In the genomic region with DNA sequence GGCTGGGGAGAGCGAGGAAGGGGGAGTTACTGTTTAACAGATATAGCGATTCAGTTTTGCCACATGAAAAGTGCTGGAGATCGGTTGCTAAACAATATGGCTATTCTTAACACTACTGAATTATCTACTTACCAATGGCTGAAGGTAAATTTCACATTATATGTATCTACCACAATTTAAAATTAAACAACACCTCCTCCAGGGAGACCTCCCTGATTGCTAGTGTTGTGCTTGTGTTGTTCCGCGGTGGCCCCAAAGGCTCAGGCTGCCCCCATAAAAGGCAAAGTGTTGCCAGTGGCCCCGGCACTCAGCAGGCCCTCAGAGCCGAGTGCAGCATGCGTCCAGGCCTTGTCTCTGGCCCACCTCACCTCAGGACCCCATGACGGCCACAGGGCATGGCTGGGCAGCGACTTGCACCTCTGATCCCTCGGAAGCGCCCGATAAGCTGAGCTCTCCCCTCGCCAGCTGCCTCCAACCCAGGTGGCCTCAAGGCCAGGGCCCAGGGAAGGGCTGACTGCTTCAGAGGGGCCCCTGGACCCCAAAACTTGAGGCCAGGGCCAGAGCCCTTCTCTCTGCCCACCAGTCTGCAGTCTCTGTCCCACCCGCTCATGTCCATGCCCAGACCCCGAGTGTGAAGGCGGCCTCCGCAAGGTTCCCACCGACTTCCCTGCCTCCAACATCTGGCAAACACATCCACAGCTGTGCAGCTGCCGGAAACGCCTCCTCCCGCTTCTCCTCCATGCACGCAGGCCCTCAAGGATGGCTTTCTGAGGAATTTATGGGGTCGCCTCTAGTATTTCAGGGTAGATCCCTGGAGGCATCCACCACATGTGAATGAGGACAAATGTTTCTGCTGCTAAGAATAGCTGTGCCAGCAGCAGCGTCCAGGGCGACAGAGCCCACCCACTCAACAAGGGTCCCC, we compare ENCODE assay signal across 9 cellular contexts. TPM values are rescaled to one million over a fixed set of nuclear protein-coding genes. Genes with fewer than 3 reads are reported as not detected.
DNase-seq lines count a peak whose midpoint lies in the region; ATAC-seq and TF ChIP-seq lines count a peak whose summit lies in the region.
"Had no signal": no experiment of that assay in that cellular context is flagged by ENCODE, and none has a peak within 500 bp of the region (broad histone marks: within the 10 kb centered on the region; RNA-seq: fewer than 3 reads in every experiment).

No MANE protein-coding gene starts in this region.

- ATAC-seq in RWPE2 (ENCODE audit: low read depth) (no peak), upper lobe of right lung (no peak), HG03342 (IDR thresholded peaks at IDR 0.05; ENCODE audit: unreplicated experiment) (no peak)
- no peak for ATAC-seq in effector memory CD8-positive, alpha-beta T cell (replicated peaks)
- ATAC-seq: natural killer cell treated with Interleukin-12 subunit alpha and Interleukin-12 subunit beta and Interleukin-15 and Interleukin-18, amount 100 ng/mL, for 72 hours had no signal

- H3K4me3 ChIP-seq in RWPE2 (ENCODE audit: severe bottlenecking) (no peak overlapping the region), esophagus muscularis mucosa (no peak overlapping the region), upper lobe of right lung (no peak overlapping the region)

- no peak overlapping the region for H3K4me3 Mint-ChIP-seq in effector memory CD8-positive, alpha-beta T cell
- H3K4me3 Mint-ChIP-seq: natural killer cell treated with Interleukin-12 subunit alpha and Interleukin-12 subunit beta and Interleukin-15 and Interleukin-18, amount 100 ng/mL, for 72 hours had no signal

- DNase-seq in RWPE2 (ENCODE audit: low spot score), result no peak
- no peak for DNase-seq in esophagus muscularis mucosa (ENCODE audit: extremely low spot score)
- DNase-seq in myocyte (ENCODE audit: low read depth), result peak; percentile 73
- no peak for DNase-seq in upper lobe of right lung
- no peak for DNase-seq in effector memory CD8-positive, alpha-beta T cell
- DNase-seq in globus pallidus (ENCODE audit: low spot score), result no peak
- DNase-seq: effector CD8-positive, alpha-beta T cell had no signal

- intact Hi-C loops in esophagus muscularis mucosa (cut with DNase I) (loop anchor here (10.0 kb wide), 1 partner anchor 47 kb away; no protein-coding TSS in a partner anchor), upper lobe of right lung (cut with DNase I) (no loop called here)

- no peaks in the 10 kb centered on the region for H3K9me3 ChIP-seq in RWPE2 (ENCODE audit: severe bottlenecking)
- H3K9me3 ChIP-seq in esophagus muscularis mucosa, result no peaks in the 10 kb centered on the region
- no peaks in the 10 kb centered on the region for H3K9me3 ChIP-seq in upper lobe of right lung

- H3K27ac ChIP-seq in RWPE2 (ENCODE audit: poor library complexity, severe bottlenecking) (peak overlapping the region; percentile 97), esophagus muscularis mucosa (replicated peaks in 1 of 4) (peak overlapping the region; percentile 79 to 98 (median 84)), upper lobe of right lung (peak overlapping the region; percentile 74)

- TF ChIP-seq EP300 in esophagus muscularis mucosa (IDR thresholded peaks at IDR 0.05), result no peak

- peak overlapping the region in 1 of 2 donors; percentile 79 for H3K27ac Mint-ChIP-seq in effector memory CD8-positive, alpha-beta T cell
- H3K27ac Mint-ChIP-seq: natural killer cell treated with Interleukin-12 subunit alpha and Interleukin-12 subunit beta and Interleukin-15 and Interleukin-18, amount 100 ng/mL, for 72 hours had no signal

- WGBS in esophagus muscularis mucosa, result 74% methylated on average over 12 of the region's 26 CpGs

- H3K36me3 Mint-ChIP-seq in effector memory CD8-positive, alpha-beta T cell (ENCODE audit: insufficient read depth), result no peaks in the 10 kb centered on the region
- H3K36me3 Mint-ChIP-seq: natural killer cell treated with Interleukin-12 subunit alpha and Interleukin-12 subunit beta and Interleukin-15 and Interleukin-18, amount 100 ng/mL, for 72 hours had no signal

- no peaks in the 10 kb centered on the region for H3K27me3 Mint-ChIP-seq in effector memory CD8-positive, alpha-beta T cell
- H3K27me3 Mint-ChIP-seq: natural killer cell treated with Interleukin-12 subunit alpha and Interleukin-12 subunit beta and Interleukin-15 and Interleukin-18, amount 100 ng/mL, for 72 hours had no signal

- peaks cover 19% of the 10 kb centered on the region for H3K36me3 ChIP-seq in RWPE2 (ENCODE audit: low read depth)
- peaks cover 0 to 5% (median 0%) of the 10 kb centered on the region in 4 donors for H3K36me3 ChIP-seq in esophagus muscularis mucosa
- no peaks in the 10 kb centered on the region for H3K36me3 ChIP-seq in upper lobe of right lung

- no peaks in the 10 kb centered on the region for H3K27me3 ChIP-seq in RWPE2 (ENCODE audit: insufficient read depth, poor library complexity, severe bottlenecking)
- no peaks in the 10 kb centered on the region for H3K27me3 ChIP-seq in esophagus muscularis mucosa
- no peaks in the 10 kb centered on the region for H3K27me3 ChIP-seq in upper lobe of right lung

- H3K4me1 ChIP-seq in RWPE2 (ENCODE audit: insufficient read depth, poor library complexity, severe bottlenecking) (peaks cover 48% of the 10 kb centered on the region), esophagus muscularis mucosa (peaks cover 78 to 97% (median 96%) of the 10 kb centered on the region in 4 donors), upper lobe of right lung (peaks cover 56% of the 10 kb centered on the region)

- no peak for TF ChIP-seq POLR2A in esophagus muscularis mucosa (IDR thresholded peaks at IDR 0.05; ENCODE audit: low read depth)

- no peaks in the 10 kb centered on the region for H3K9me3 Mint-ChIP-seq in effector memory CD8-positive, alpha-beta T cell
- H3K9me3 Mint-ChIP-seq: natural killer cell treated with Interleukin-12 subunit alpha and Interleukin-12 subunit beta and Interleukin-15 and Interleukin-18, amount 100 ng/mL, for 72 hours had no signal

- peaks cover 13 to 37% of the 10 kb centered on the region in 2 donors for H3K4me1 Mint-ChIP-seq in effector memory CD8-positive, alpha-beta T cell (ENCODE audit: low read depth in 2 of 2)

- TF ChIP-seq CTCF in RWPE2 (IDR thresholded peaks at IDR 0.05; ENCODE audit: poor library complexity, severe bottlenecking) (no peak), esophagus muscularis mucosa (IDR thresholded peaks at IDR 0.05) (no peak), upper lobe of right lung (IDR thresholded peaks at IDR 0.05) (no peak)

RNA-seq across cellular contexts. Expression of a gene that starts 60.0 kb away (rescaled TPM):
- 100 to 1,000 TPM; 107 to 188 (median 131) TPM for total RNA-seq in esophagus muscularis mucosa
- 61.4 and 98.9 TPM in 2 replicates for total RNA-seq in myocyte
- polyA plus RNA-seq in myocyte (2012), result 165 TPM
- 336 TPM for total RNA-seq in upper lobe of right lung
